ENCODE assay signal across 8 cellular contexts in the genomic region with DNA sequence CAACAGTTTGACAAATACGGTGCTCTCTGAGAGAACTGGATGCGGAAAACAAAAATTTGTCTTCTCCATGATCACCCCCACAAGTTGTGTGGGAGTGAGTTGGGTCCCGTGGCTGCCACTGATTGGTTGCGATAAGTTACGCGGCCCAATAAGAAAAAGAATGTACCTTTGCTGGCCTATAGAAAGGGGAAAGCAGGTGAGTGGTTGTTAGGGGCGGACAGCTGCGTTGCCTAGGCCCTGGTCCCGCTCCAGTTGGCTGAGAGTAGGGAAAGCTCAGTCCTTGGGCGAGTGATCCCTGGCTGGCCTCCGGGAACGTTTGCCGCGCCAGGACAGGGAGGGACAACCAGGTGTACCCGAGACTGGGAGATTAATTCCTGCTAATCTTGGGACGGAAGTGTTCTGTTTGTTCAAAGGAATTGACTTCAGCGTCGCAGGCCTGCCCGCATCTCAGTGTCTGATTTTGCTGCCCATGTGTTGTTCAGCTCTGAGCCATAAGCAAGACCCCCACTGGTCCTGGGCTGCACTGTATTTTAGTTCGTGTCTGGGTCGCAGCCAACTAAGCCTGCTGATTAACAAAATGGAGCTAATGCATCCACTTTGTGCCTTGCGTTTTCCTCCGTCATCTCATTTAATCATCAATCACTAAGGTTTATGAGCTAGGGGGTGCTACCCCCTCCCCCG. TPM values are rescaled to one million over a fixed set of nuclear protein-coding genes. Genes with fewer than 3 reads are reported as not detected.
DNase-seq lines count a peak whose midpoint lies in the region; ATAC-seq and TF ChIP-seq lines count a peak whose summit lies in the region.

No MANE protein-coding gene starts in this region.

- intact Hi-C loops in transverse colon (cut with DNase I; ENCODE audit: low total_unique reads), result no loop called here

- H4K20me1 ChIP-seq in SK-N-SH (ENCODE audit: insufficient read depth), result no peaks in the 10 kb centered on the region; the same call in 1 of the 2 replicates
- H4K20me1 ChIP-seq in osteoblast (ENCODE audit: insufficient read depth, low read length), result peaks cover 32% of the 10 kb centered on the region

- H2AFZ ChIP-seq in SK-N-SH (ENCODE audit: low read depth) (peak overlapping the region; percentile 53), osteoblast (ENCODE audit: low read length) (peak overlapping the region; percentile 93)

- H3K4me3 ChIP-seq in GM08714 (ENCODE audit: low read length) (peak overlapping the region; percentile 94; the same call in 1 of the 2 replicates), SK-N-SH (ENCODE audit: low read depth in 2 of 2, low read length in 1 of 2) (peak overlapping the region; percentile 88 to 96), osteoblast (ENCODE audit: insufficient read depth, low read length) (peak overlapping the region; percentile 96), transverse colon (peak overlapping the region; percentile 73 to 82 (median 78))

- H3K27me3 Mint-ChIP-seq in activated naive CD8-positive, alpha-beta T cell treated with anti-CD3 and anti-CD28 coated beads for 36 hours, result no peaks in the 10 kb centered on the region
- peaks cover 6% of the 10 kb centered on the region for H3K27me3 Mint-ChIP-seq in glutamatergic neuron (ENCODE audit: unreplicated experiment)

- CTCF ChIA-PET in SK-N-SH (lab: Yijun Ruan, JAX), result interaction anchor here (0.7 to 4.2 kb wide), 14 partner anchors 13 to 485 kb away, joined by 3 to 27 read pairs (median 4); a partner anchor contains a TSS

- in situ Hi-C loops in transverse colon (cut with MboI; ENCODE audit: low pct_ligation_motif_present in 1 of 4, low pct_unique_long_range_greater_than_20kb in 1 of 4, low sequenced_read_pairs in 3 of 4), result loop anchor here in 1 of 4 donors (10.0 kb wide), 1 partner anchor 50 kb away; a partner anchor contains a TSS

- TF ChIP-seq POLR2A in transverse colon (IDR thresholded peaks at IDR 0.05), result peak; percentile 6

- H3K4me2 ChIP-seq in SK-N-SH (peak overlapping the region; percentile 92), osteoblast (ENCODE audit: insufficient read depth, low read length) (peak overlapping the region; percentile 85)

- ATAC-seq in HG02610 (IDR thresholded peaks at IDR 0.05; ENCODE audit: unreplicated experiment), result peak; percentile 66

- H3K4me3 Mint-ChIP-seq in activated naive CD8-positive, alpha-beta T cell treated with anti-CD3 and anti-CD28 coated beads for 36 hours, result peak overlapping the region; percentile 98
- peak overlapping the region; percentile 97 for H3K4me3 Mint-ChIP-seq in glutamatergic neuron (ENCODE audit: unreplicated experiment)

- 5% methylated on average over 24 of the region's 24 CpGs for WGBS in SK-N-SH (ENCODE audit: low lambda C conversion rate)
- WGBS in transverse colon (ENCODE audit: low coverage in 1 of 2), 2 donors, result 0 to 2% methylated on average over 1 to 24 of the region's 24 CpGs

- H3K9me3 Mint-ChIP-seq in activated naive CD8-positive, alpha-beta T cell treated with anti-CD3 and anti-CD28 coated beads for 36 hours, result no peaks in the 10 kb centered on the region
- peaks cover 9% of the 10 kb centered on the region for H3K9me3 Mint-ChIP-seq in glutamatergic neuron (ENCODE audit: unreplicated experiment)

- peak overlapping the region; percentile 99 for H3K27ac Mint-ChIP-seq in activated naive CD8-positive, alpha-beta T cell treated with anti-CD3 and anti-CD28 coated beads for 36 hours
- H3K27ac Mint-ChIP-seq in glutamatergic neuron (ENCODE audit: unreplicated experiment), result peak overlapping the region; percentile 99

- H3K27me3 ChIP-seq in SK-N-SH (ENCODE audit: insufficient read depth), result no peaks in the 10 kb centered on the region
- H3K27me3 ChIP-seq in osteoblast (ENCODE audit: insufficient read depth, low read length), result no peaks in the 10 kb centered on the region
- no peaks in the 10 kb centered on the region for H3K27me3 ChIP-seq in transverse colon

- peaks cover 6% of the 10 kb centered on the region for H3K36me3 Mint-ChIP-seq in activated naive CD8-positive, alpha-beta T cell treated with anti-CD3 and anti-CD28 coated beads for 36 hours
- H3K36me3 Mint-ChIP-seq in glutamatergic neuron (ENCODE audit: unreplicated experiment), result no peaks in the 10 kb centered on the region

- TF ChIP-seq RAD21 in SK-N-SH (IDR thresholded peaks at IDR 0.05; ENCODE audit: low read length), result no peak

- peak overlapping the region; percentile 95 for H3K9ac ChIP-seq in SK-N-SH

- POLR2A ChIA-PET in SK-N-SH (lab: Yijun Ruan, JAX), result interaction anchor here (0.6 to 2.9 kb wide), 17 partner anchors 9 to 607 kb away, joined by 3 to 25 read pairs (median 4); a partner anchor contains a TSS

- DNase-seq in NCI-H1092 (lab: John Stamatoyannopoulos, UW) (peak; percentile 97), SK-N-SH (peak; percentile 91), glutamatergic neuron (peak; percentile 75), osteoblast (ENCODE audit: insufficient read length, low spot score, missing footprints) (peak; percentile 98), transverse colon (peak; percentile 95)
- peak; percentile 81 for DNase-seq in activated naive CD8-positive, alpha-beta T cell treated with anti-CD3 and anti-CD28 coated beads for 36 hours

- H3K79me2 ChIP-seq in SK-N-SH (ENCODE audit: insufficient read depth), result peaks cover 28% of the 10 kb centered on the region; the same call in 1 of the 2 replicates
- H3K79me2 ChIP-seq in osteoblast (ENCODE audit: insufficient read depth, low read length), result peaks cover 49% of the 10 kb centered on the region

- H3K9me3 ChIP-seq in SK-N-SH (no peaks in the 10 kb centered on the region), osteoblast (ENCODE audit: low read depth, low read length) (no peaks in the 10 kb centered on the region), transverse colon (no peaks in the 10 kb centered on the region)

- peaks cover 24% of the 10 kb centered on the region for H3K4me1 Mint-ChIP-seq in activated naive CD8-positive, alpha-beta T cell treated with anti-CD3 and anti-CD28 coated beads for 36 hours
- H3K4me1 Mint-ChIP-seq in glutamatergic neuron (ENCODE audit: low read depth, unreplicated experiment), result peaks cover 15% of the 10 kb centered on the region

- TF ChIP-seq CTCF in SK-N-SH (IDR thresholded peaks at IDR 0.05) (no peak), glutamatergic neuron (IDR thresholded peaks at IDR 0.05; ENCODE audit: partially characterized antibody, unreplicated experiment) (no peak), osteoblast (IDR thresholded peaks at IDR 0.05; ENCODE audit: extremely low read depth, low read depth, low read length) (no peak), transverse colon (IDR thresholded peaks at IDR 0.05) (no peak)

- peak overlapping the region; percentile 95 to 99 for H3K27ac ChIP-seq in SK-N-SH (ENCODE audit: low read depth in 2 of 2, low read length in 1 of 2)
- peak overlapping the region; percentile 99 for H3K27ac ChIP-seq in osteoblast (ENCODE audit: low read depth, low read length)
- H3K27ac ChIP-seq in transverse colon, result peak overlapping the region; percentile 94 to 97 (median 95)

- H3K9me2 ChIP-seq in SK-N-SH, result no peaks in the 10 kb centered on the region

- H3K4me1 ChIP-seq in SK-N-SH (ENCODE audit: control insufficient read depth in 1 of 2, insufficient read depth in 2 of 2, low read depth in 1 of 2, low read length in 1 of 2), result peaks cover 0 to 28% of the 10 kb centered on the region in 2 experiments; a peak in 2 of 4 replicates
- peaks cover 18% of the 10 kb centered on the region for H3K4me1 ChIP-seq in osteoblast (ENCODE audit: insufficient read depth, low read length)
- peaks cover 17 to 39% (median 31%) of the 10 kb centered on the region in 4 donors for H3K4me1 ChIP-seq in transverse colon

- no peaks in the 10 kb centered on the region for H3F3A ChIP-seq in SK-N-SH (replicated peaks; ENCODE audit: insufficient read depth)

- H3K36me3 ChIP-seq in SK-N-SH (replicated peaks in 1 of 2; ENCODE audit: control insufficient read depth in 1 of 2, insufficient read depth in 2 of 2, low read length in 1 of 2) (peaks cover 15 to 23% of the 10 kb centered on the region in 2 experiments), osteoblast (ENCODE audit: insufficient read depth, low read length) (peaks cover 26% of the 10 kb centered on the region), transverse colon (peaks cover 0 to 21% (median 10%) of the 10 kb centered on the region in 4 donors)

- TF ChIP-seq EP300 in SK-N-SH (IDR thresholded peaks at IDR 0.05; ENCODE audit: borderline replicate concordance in 1 of 2, low read depth in 1 of 2, low read length in 1 of 2), result 0 out of 4 replicates have a peak, but pooled peaks of 1 of the 2 experiments have one; percentile 4
- no peak for TF ChIP-seq EP300 in transverse colon (IDR thresholded peaks at IDR 0.05; ENCODE audit: low read depth)

RNA-seq across cellular contexts. Expression of a gene that starts 0.8 kb away (rescaled TPM):
- polyA plus RNA-seq in SK-N-SH (2012; rRNA removed), result 14.9 and 31.9 TPM in 2 replicates
- polyA plus RNA-seq in SK-N-SH (2012; cell fraction: cytosol; rRNA removed), result 25.5 and 32.8 TPM in 2 replicates
- 91.3 and 98.3 TPM in 2 replicates for polyA plus RNA-seq in SK-N-SH (2012; cell fraction: nucleus; rRNA removed)
- total RNA-seq in activated naive CD8-positive, alpha-beta T cell treated with anti-CD3 and anti-CD28 coated beads for 36 hours, result 10 to 100 TPM; 27.5 to 29.3 TPM
- total RNA-seq in glutamatergic neuron (ENCODE audit: unreplicated experiment) (54.7 TPM), osteoblast (10.3 and 11.9 TPM in 2 replicates), transverse colon (10 to 100 TPM; 20.5 to 72.6 (median 51.9) TPM)

RNA-seq across cellular contexts. Expression of a gene that starts 13.0 kb away (rescaled TPM):
- polyA plus RNA-seq in SK-N-SH (2012; rRNA removed), result 56.7 and 89.7 TPM in 2 replicates
- 50.2 and 68.6 TPM in 2 replicates for polyA plus RNA-seq in SK-N-SH (2012; cell fraction: cytosol; rRNA removed)
- polyA plus RNA-seq in SK-N-SH (2012; cell fraction: nucleus; rRNA removed), result 28.6 and 38.2 TPM in 2 replicates
- total RNA-seq in activated naive CD8-positive, alpha-beta T cell treated with anti-CD3 and anti-CD28 coated beads for 36 hours, result 100 to 1,000 TPM in 1 of 2 experiments, 10 to 100 TPM in 1; 99.9 to 100 TPM
- 32.9 TPM for total RNA-seq in glutamatergic neuron (ENCODE audit: unreplicated experiment)
- total RNA-seq in osteoblast, result 37.4 and 41.6 TPM in 2 replicates
- 100 to 1,000 TPM in 1 of 4 donors, 10 to 100 TPM in 3; 10.5 to 119 (median 60.9) TPM for total RNA-seq in transverse colon

RNA-seq across cellular contexts. Expression of a gene that starts 13.2 kb away (rescaled TPM):
- polyA plus RNA-seq in SK-N-SH (2012; rRNA removed), result 912 and 1,210 TPM in 2 replicates
- 839 and 875 TPM in 2 replicates for polyA plus RNA-seq in SK-N-SH (2012; cell fraction: cytosol; rRNA removed)
- 329 and 754 TPM in 2 replicates for polyA plus RNA-seq in SK-N-SH (2012; cell fraction: nucleus; rRNA removed)
- total RNA-seq in activated naive CD8-positive, alpha-beta T cell treated with anti-CD3 and anti-CD28 coated beads for 36 hours, result 1,000 to 10,000 TPM; 1,087 to 1,097 TPM
- 560 TPM for total RNA-seq in glutamatergic neuron (ENCODE audit: unreplicated experiment)
- 94.3 and 118 TPM in 2 replicates for total RNA-seq in osteoblast
- 100 to 1,000 TPM; 594 to 986 (median 662) TPM for total RNA-seq in transverse colon

RNA-seq across cellular contexts. Expression of a gene that starts 17.6 kb away (rescaled TPM):
- 5.6 and 5.9 TPM in 2 replicates for polyA plus RNA-seq in SK-N-SH (2012; rRNA removed)
- 2.4 and 4.1 TPM in 2 replicates for polyA plus RNA-seq in SK-N-SH (2012; cell fraction: cytosol; rRNA removed)
- 4.1 and 8.9 TPM in 2 replicates for polyA plus RNA-seq in SK-N-SH (2012; cell fraction: nucleus; rRNA removed)
- 10 to 100 TPM; 14.9 to 15.1 TPM for total RNA-seq in activated naive CD8-positive, alpha-beta T cell treated with anti-CD3 and anti-CD28 coated beads for 36 hours
- total RNA-seq in glutamatergic neuron (ENCODE audit: unreplicated experiment) (4.1 TPM), osteoblast (12.3 and 12.4 TPM in 2 replicates), transverse colon (10 to 100 TPM in 3 of 4 donors, 1 to 10 TPM in 1; 9.6 to 40.8 (median 12.2) TPM)

RNA-seq across cellular contexts. Expression of a gene that starts 23.4 kb away (rescaled TPM):
- 87.8 and 90.0 TPM in 2 replicates for polyA plus RNA-seq in SK-N-SH (2012; rRNA removed)
- 38.0 and 59.9 TPM in 2 replicates for polyA plus RNA-seq in SK-N-SH (2012; cell fraction: cytosol; rRNA removed)
- polyA plus RNA-seq in SK-N-SH (2012; cell fraction: nucleus; rRNA removed), result 161 and 164 TPM in 2 replicates
- total RNA-seq in activated naive CD8-positive, alpha-beta T cell treated with anti-CD3 and anti-CD28 coated beads for 36 hours, result 10 to 100 TPM; 12.3 to 14.7 TPM
- total RNA-seq in glutamatergic neuron (ENCODE audit: unreplicated experiment) (241 TPM), osteoblast (8.8 and 10.1 TPM in 2 replicates), transverse colon (10 to 100 TPM; 29.4 to 59.5 (median 42.3) TPM)

Comparison
In these comparisons a context has a peak if more than half of its experiments do, and no peak if none do; other contexts are left out.
1. Peak in every context shown above with its lines: DNase-seq, ATAC-seq, H3K4me3 ChIP-seq and H3K27ac ChIP-seq.